Comparison of ENCODE assay signal across 8 cellular contexts in the genomic region with DNA sequence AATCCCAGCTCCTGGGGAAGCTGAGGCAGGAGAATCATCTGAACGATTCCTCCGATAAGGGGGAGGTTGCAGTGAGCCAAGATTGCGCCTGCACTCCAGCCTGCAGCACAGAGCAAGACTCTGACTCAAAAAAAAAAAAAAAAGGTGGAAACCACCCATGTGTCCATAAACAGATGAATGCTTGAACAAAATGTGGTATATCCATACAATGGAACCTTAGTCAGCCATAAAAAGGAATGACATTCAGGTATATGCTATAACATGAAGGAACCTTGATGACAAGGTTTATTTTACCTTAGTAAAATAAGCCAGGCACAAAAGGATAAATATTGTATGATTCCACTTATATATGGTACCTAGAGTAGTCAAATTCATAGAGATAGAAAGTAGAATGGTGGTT. TPM values are rescaled to one million over a fixed set of nuclear protein-coding genes. Genes with fewer than 3 reads are reported as not detected.
"Had no signal": no experiment of that assay in that cellular context is flagged by ENCODE, and none has a peak within 500 bp of the region (broad histone marks: within the 10 kb centered on the region; RNA-seq: fewer than 3 reads in every experiment).

No MANE protein-coding gene starts in this region.

- H3K4me3 ChIP-seq: K562 had no signal

- H3K4me3 Mint-ChIP-seq: IgD-negative memory B cell had no signal

- DNase-seq: IMR-90, KBM-7, KG1 had no signal

- ATAC-seq: HepG2, K562 had no signal

- H3K27ac ChIP-seq: HL-60 had no signal

- H3K36me3 Mint-ChIP-seq: IgD-negative memory B cell had no signal

RNA-seq across cellular contexts. Expression of a gene that starts 2.9 kb away (rescaled TPM):
- total RNA-seq: HT-29 had no signal
